In the genomic region with DNA sequence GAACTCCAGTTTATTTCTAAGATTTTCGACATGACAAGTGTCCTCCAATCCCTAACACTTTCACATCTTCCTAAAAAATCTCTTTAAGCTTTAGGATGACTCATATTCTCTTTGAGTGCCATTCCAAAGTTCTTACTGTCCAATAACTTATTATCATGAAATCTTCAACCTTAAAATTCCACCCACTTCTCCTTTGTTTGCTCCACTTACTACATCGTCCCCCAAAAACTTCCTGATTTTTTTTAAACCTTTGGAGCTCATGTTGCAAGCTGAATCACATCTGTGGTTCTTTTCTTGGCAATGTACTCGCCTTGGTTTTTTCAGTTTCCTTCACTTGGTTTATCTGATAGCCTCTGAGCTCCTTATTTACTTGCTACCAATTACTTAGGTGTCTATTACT, we compare ENCODE assay signal across 15 cellular contexts. TPM values are rescaled to one million over a fixed set of nuclear protein-coding genes. Genes with fewer than 3 reads are reported as not detected.
DNase-seq lines count a peak whose midpoint lies in the region; ATAC-seq, FAIRE-seq and TF ChIP-seq lines count a peak whose summit lies in the region.
"Had no signal": no experiment of that assay in that cellular context is flagged by ENCODE, and none has a peak within 500 bp of the region (broad histone marks: within the 10 kb centered on the region; RNA-seq: fewer than 3 reads in every experiment).

No MANE protein-coding gene starts in this region.

- in situ Hi-C loops in astrocyte of the spinal cord (cut with HindIII; ENCODE audit: low sequenced_read_pairs) = no loop called here

- H3K4me1 Mint-ChIP-seq in activated CD8-positive, alpha-beta T cell treated with anti-CD3 and anti-CD28 coated beads, Interleukin-2, amount 10 ng/mL, durations not matched to agents 7 days and 5 days (ENCODE audit: low read depth) = no peaks in the 10 kb centered on the region
- no peaks in the 10 kb centered on the region for H3K4me1 Mint-ChIP-seq in activated CD4-positive, alpha-beta T cell treated with anti-CD3 and anti-CD28 coated beads, Interleukin-2, amount 10 ng/mL, durations not matched to agents 7 days and 5 days
- H3K4me1 Mint-ChIP-seq: stimulated activated memory B cell treated with anti-CD40 and anti-IgM and Interleukin-4, amounts not matched to agents 10 μg/mL and 1 μg/mL and 100 μg/mL, for 72 hours had no signal

- no peak overlapping the region for H3K27ac Mint-ChIP-seq in activated CD8-positive, alpha-beta T cell treated with anti-CD3 and anti-CD28 coated beads, Interleukin-2, amount 10 ng/mL, durations not matched to agents 7 days and 5 days
- H3K27ac Mint-ChIP-seq in activated CD4-positive, alpha-beta T cell treated with anti-CD3 and anti-CD28 coated beads, Interleukin-2, amount 10 ng/mL, durations not matched to agents 7 days and 5 days = no peak overlapping the region
- H3K27ac Mint-ChIP-seq: activated naive CD8-positive, alpha-beta T cell; stimulated activated memory B cell treated with anti-CD40 and anti-IgM and Interleukin-4, amounts not matched to agents 10 μg/mL and 1 μg/mL and 100 μg/mL, for 72 hours had no signal

- DNase-seq in AG09319 (ENCODE audit: extremely low read depth, low read depth) = peak; percentile 72
- DNase-seq in HTR-8/SVneo (ENCODE audit: insufficient read length, low spot score) = peak; percentile 53
- DNase-seq in astrocyte of the spinal cord (ENCODE audit: low read depth, low spot score) = peak; percentile 83
- peak; percentile 43 for DNase-seq in kidney epithelial cell (ENCODE audit: low read depth)
- no peak for DNase-seq in amygdala (lab: John Stamatoyannopoulos, UW)
- DNase-seq in activated CD8-positive, alpha-beta T cell treated with anti-CD3 and anti-CD28 coated beads, Interleukin-2, amount 10 ng/mL, durations not matched to agents 7 days and 5 days = no peak
- DNase-seq in NCI-H1048 (lab: John Stamatoyannopoulos, UW) = no peak
- no peak for DNase-seq in activated CD4-positive, alpha-beta T cell treated with anti-CD3 and anti-CD28 coated beads, Interleukin-2, amount 10 ng/mL, durations not matched to agents 7 days and 5 days
- DNase-seq: MG63; NCI-H345; pancreas; Peyer's patch; stimulated activated CD4-positive, alpha-beta T cell treated with anti-CD3 and anti-CD28 coated beads, Interleukin-2, amount 100 ng/mL, for 24 hours had no signal

- TF ChIP-seq CTCF in AG09319 (IDR thresholded peaks at IDR 0.05; ENCODE audit: low read depth, low read length) = no peak
- no peak for TF ChIP-seq CTCF in astrocyte of the spinal cord (IDR thresholded peaks at IDR 0.05; ENCODE audit: low read depth, low read length)
- TF ChIP-seq CTCF in kidney epithelial cell (IDR thresholded peaks at IDR 0.05; ENCODE audit: insufficient read depth, low read length, poor library complexity, severe bottlenecking) = no peak

- H3K27me3 Mint-ChIP-seq in activated CD8-positive, alpha-beta T cell treated with anti-CD3 and anti-CD28 coated beads, Interleukin-2, amount 10 ng/mL, durations not matched to agents 7 days and 5 days (ENCODE audit: low read depth) = peaks cover 33% of the 10 kb centered on the region
- peaks cover 38% of the 10 kb centered on the region for H3K27me3 Mint-ChIP-seq in activated CD4-positive, alpha-beta T cell treated with anti-CD3 and anti-CD28 coated beads, Interleukin-2, amount 10 ng/mL, durations not matched to agents 7 days and 5 days
- H3K27me3 Mint-ChIP-seq: stimulated activated memory B cell treated with anti-CD40 and anti-IgM and Interleukin-4, amounts not matched to agents 10 μg/mL and 1 μg/mL and 100 μg/mL, for 72 hours had no signal

- CTCF ChIA-PET in activated CD8-positive, alpha-beta T cell treated with anti-CD3 and anti-CD28 coated beads, Interleukin-2, amount 10 ng/mL, durations not matched to agents 7 days and 5 days (lab: Charles Lee) = no interaction called here
- CTCF ChIA-PET in activated CD4-positive, alpha-beta T cell treated with anti-CD3 and anti-CD28 coated beads, Interleukin-2, amount 10 ng/mL, durations not matched to agents 7 days and 5 days (lab: Charles Lee) = interaction anchor here (0.8 to 2.4 kb wide), 2 partner anchors 11 to 113 kb away, joined by 3 to 7 read pairs; no protein-coding TSS in a partner anchor

- no peak overlapping the region for H3K4me3 Mint-ChIP-seq in activated CD8-positive, alpha-beta T cell treated with anti-CD3 and anti-CD28 coated beads, Interleukin-2, amount 10 ng/mL, durations not matched to agents 7 days and 5 days
- H3K4me3 Mint-ChIP-seq in activated CD4-positive, alpha-beta T cell treated with anti-CD3 and anti-CD28 coated beads, Interleukin-2, amount 10 ng/mL, durations not matched to agents 7 days and 5 days = no peak overlapping the region
- H3K4me3 Mint-ChIP-seq: activated naive CD8-positive, alpha-beta T cell; stimulated activated memory B cell treated with anti-CD40 and anti-IgM and Interleukin-4, amounts not matched to agents 10 μg/mL and 1 μg/mL and 100 μg/mL, for 72 hours had no signal

- POLR2A ChIA-PET in activated CD8-positive, alpha-beta T cell treated with anti-CD3 and anti-CD28 coated beads, Interleukin-2, amount 10 ng/mL, durations not matched to agents 7 days and 5 days (lab: Charles Lee) = no interaction called here
- POLR2A ChIA-PET in activated CD4-positive, alpha-beta T cell treated with anti-CD3 and anti-CD28 coated beads, Interleukin-2, amount 10 ng/mL, durations not matched to agents 7 days and 5 days (lab: Charles Lee) = no interaction called here

- H3K36me3 Mint-ChIP-seq in activated CD8-positive, alpha-beta T cell treated with anti-CD3 and anti-CD28 coated beads, Interleukin-2, amount 10 ng/mL, durations not matched to agents 7 days and 5 days (ENCODE audit: low read depth) = no peaks in the 10 kb centered on the region
- no peaks in the 10 kb centered on the region for H3K36me3 Mint-ChIP-seq in activated CD4-positive, alpha-beta T cell treated with anti-CD3 and anti-CD28 coated beads, Interleukin-2, amount 10 ng/mL, durations not matched to agents 7 days and 5 days (ENCODE audit: low read depth)
- H3K36me3 Mint-ChIP-seq: activated naive CD8-positive, alpha-beta T cell; stimulated activated memory B cell treated with anti-CD40 and anti-IgM and Interleukin-4, amounts not matched to agents 10 μg/mL and 1 μg/mL and 100 μg/mL, for 72 hours had no signal

- no peaks in the 10 kb centered on the region for H3K27me3 ChIP-seq in kidney epithelial cell (ENCODE audit: control insufficient read depth, insufficient read depth, low read length)
- H3K27me3 ChIP-seq: MG63, pancreas, Peyer's patch had no signal

- no peak overlapping the region for H3K4me3 ChIP-seq in astrocyte of the spinal cord (ENCODE audit: low read depth, low read length)
- H3K4me3 ChIP-seq in kidney epithelial cell (ENCODE audit: low read depth, low read length) = no peak overlapping the region
- H3K4me3 ChIP-seq: MG63, pancreas, Peyer's patch had no signal

- ATAC-seq in activated CD8-positive, alpha-beta T cell treated with anti-CD3 and anti-CD28 coated beads, Interleukin-2, amount 10 ng/mL, durations not matched to agents 7 days and 5 days = no peak
- ATAC-seq: stimulated activated memory B cell treated with anti-CD40 and anti-IgM and Interleukin-4, amounts not matched to agents 10 μg/mL and 1 μg/mL and 100 μg/mL, for 72 hours had no signal

- no peaks in the 10 kb centered on the region for H3K36me3 ChIP-seq in kidney epithelial cell (ENCODE audit: control insufficient read depth, insufficient read depth, low read length)
- H3K36me3 ChIP-seq: MG63, pancreas, Peyer's patch had no signal

- H3K9me3 Mint-ChIP-seq in activated CD8-positive, alpha-beta T cell treated with anti-CD3 and anti-CD28 coated beads, Interleukin-2, amount 10 ng/mL, durations not matched to agents 7 days and 5 days (ENCODE audit: insufficient read depth) = no peaks in the 10 kb centered on the region
- H3K9me3 Mint-ChIP-seq in activated CD4-positive, alpha-beta T cell treated with anti-CD3 and anti-CD28 coated beads, Interleukin-2, amount 10 ng/mL, durations not matched to agents 7 days and 5 days = no peaks in the 10 kb centered on the region

- no peak for FAIRE-seq in HTR-8/SVneo (lab: Jason Lieb, UNC)
- FAIRE-seq: pancreas had no signal

RNA-seq across cellular contexts. Expression of a gene that starts 39.2 kb away (rescaled TPM):
- 1.7 and 2.2 TPM in 2 replicates for total RNA-seq in kidney epithelial cell
- under 1 TPM; 0.05 to 0.08 TPM for total RNA-seq in activated CD8-positive, alpha-beta T cell treated with anti-CD3 and anti-CD28 coated beads, Interleukin-2, amount 10 ng/mL, durations not matched to agents 7 days and 5 days
- total RNA-seq in activated CD4-positive, alpha-beta T cell treated with anti-CD3 and anti-CD28 coated beads, Interleukin-2, amount 10 ng/mL, durations not matched to agents 7 days and 5 days = under 1 TPM in 1 of 2 experiments, not detected in 1; 0.12 TPM

Comparison
In these comparisons a context has a peak if more than half of its experiments do, and no peak if none do; other contexts are left out.
1. DNase-seq: peak in AG09319 (single experiment), HTR-8/SVneo (single experiment), astrocyte of the spinal cord (single experiment) and kidney epithelial cell (single experiment); none in amygdala (0 of 56), activated CD8-positive, alpha-beta T cell treated with anti-CD3 and anti-CD28 coated beads, Interleukin-2, amount 10 ng/mL, durations not matched to agents 7 days and 5 days (single experiment), NCI-H1048 (single experiment) and activated CD4-positive, alpha-beta T cell treated with anti-CD3 and anti-CD28 coated beads, Interleukin-2, amount 10 ng/mL, durations not matched to agents 7 days and 5 days (single experiment).